Comparison of ENCODE assay signal across 15 cellular contexts in genomic region chrX:46683023-46683422, GRCh38.
DNase-seq lines count a peak whose midpoint lies in the region; ATAC-seq, FAIRE-seq and TF ChIP-seq lines count a peak whose summit lies in the region.
"Had no signal": no experiment of that assay in that cellular context is flagged by ENCODE, and none has a peak within 500 bp of the region (broad histone marks: within the 10 kb centered on the region; RNA-seq: fewer than 3 reads in every experiment).

No MANE protein-coding gene starts in this region.

- H2AFZ ChIP-seq in HepG2 (ENCODE audit: low read length), result no peak overlapping the region

- POLR2A ChIA-PET in HepG2 (lab: Yijun Ruan, JAX), result no interaction called here
- POLR2A ChIA-PET in CD8-positive, alpha-beta T cell (lab: Charles Lee), result no interaction called here

- no peaks in the 10 kb centered on the region for H3K79me2 ChIP-seq in HepG2 (ENCODE audit: insufficient read depth, low read length)

- intact Hi-C loops in HepG2 (cut with micrococcal nuclease; ENCODE audit: unreplicated experiment) (no loop called here), right lobe of liver (cut with DNase I) (no loop called here), thyroid gland (cut with DNase I) (no loop called here), transverse colon (cut with DNase I; ENCODE audit: low total_unique reads) (loop anchor here (10.0 kb wide), 1 partner anchor 342 kb away; no protein-coding TSS in a partner anchor), left cardiac atrium (cut with DNase I) (no loop called here)
- intact Hi-C loops in CD8-positive, alpha-beta T cell (cut with DNase I, micrococcal nuclease), result no loop called here

- H3K9ac ChIP-seq in HepG2 (ENCODE audit: insufficient read depth, low read depth, low read length), result no peak overlapping the region

- no peak overlapping the region for H3K27ac ChIP-seq in HepG2 (ENCODE audit: extremely low read length, insufficient read depth, low read length)
- no peak overlapping the region for H3K27ac ChIP-seq in right lobe of liver
- H3K27ac ChIP-seq in thyroid gland, result no peak overlapping the region
- no peak overlapping the region for H3K27ac ChIP-seq in transverse colon
- no peak overlapping the region for H3K27ac ChIP-seq in CD8-positive, alpha-beta T cell (ENCODE audit: low read depth, low read length)

- no peak for TF ChIP-seq POLR2A in HepG2 (IDR thresholded peaks at IDR 0.05; ENCODE audit: insufficient read depth in 1 of 2, low read depth in 2 of 2, low read length in 2 of 2)
- TF ChIP-seq POLR2A in right lobe of liver (IDR thresholded peaks at IDR 0.05), result no peak
- TF ChIP-seq POLR2A in thyroid gland (IDR thresholded peaks at IDR 0.05), result no peak
- no peak for TF ChIP-seq POLR2A in transverse colon (IDR thresholded peaks at IDR 0.05)

- CTCF ChIA-PET in HepG2 (lab: Yijun Ruan, JAX; ENCODE audit: low intra/inter-chr PET ratio, low total read pairs), result no interaction called here
- CTCF ChIA-PET in CD8-positive, alpha-beta T cell (lab: Charles Lee), result no interaction called here

- no peaks in the 10 kb centered on the region for H3K4me1 ChIP-seq in HepG2 (ENCODE audit: insufficient read depth, low read length)
- H3K4me1 ChIP-seq in right lobe of liver, result no peaks in the 10 kb centered on the region
- no peaks in the 10 kb centered on the region for H3K4me1 ChIP-seq in thyroid gland
- H3K4me1 ChIP-seq in transverse colon, result no peaks in the 10 kb centered on the region
- H3K4me1 ChIP-seq in CD8-positive, alpha-beta T cell (ENCODE audit: insufficient read depth, low read length), result no peaks in the 10 kb centered on the region

- H3K4me2 ChIP-seq in HepG2 (ENCODE audit: low read depth, low read length), result no peak overlapping the region

- H3K36me3 Mint-ChIP-seq in CD8-positive, alpha-beta T cell, result no peaks in the 10 kb centered on the region

- in situ Hi-C loops in HepG2 (cut with HindIII; ENCODE audit: extremely low pct_ligation_motif_present, low pct_unique_long_range_greater_than_20kb) (no loop called here), transverse colon (cut with MboI; ENCODE audit: low pct_ligation_motif_present in 1 of 4, low pct_unique_long_range_greater_than_20kb in 1 of 4, low sequenced_read_pairs in 3 of 4) (no loop called here)

- TF ChIP-seq RAD21 in HepG2 (CRISPR knock-in tag; IDR thresholded peaks at IDR 0.05), result no peak

- H3K4me1 Mint-ChIP-seq in CD8-positive, alpha-beta T cell (ENCODE audit: low read depth), result peaks cover 2% of the 10 kb centered on the region

- H3K27me3 ChIP-seq in HepG2 (ENCODE audit: control insufficient read depth in 1 of 2, insufficient read depth in 2 of 2, low read length in 2 of 2) (no peaks in the 10 kb centered on the region), right lobe of liver (no peaks in the 10 kb centered on the region), thyroid gland (no peaks in the 10 kb centered on the region), transverse colon (no peaks in the 10 kb centered on the region)
- H3K27me3 ChIP-seq in CD8-positive, alpha-beta T cell (ENCODE audit: insufficient read depth, low read length), result no peaks in the 10 kb centered on the region

- TF ChIP-seq EP300 in HepG2 (IDR thresholded peaks at IDR 0.05; ENCODE audit: low read depth in 2 of 2, low read length in 2 of 2), result no peak
- TF ChIP-seq EP300 in HepG2 (CRISPR knock-in tag; IDR thresholded peaks at IDR 0.05; ENCODE audit: borderline replicate concordance), result no peak
- TF ChIP-seq EP300 in transverse colon (IDR thresholded peaks at IDR 0.05; ENCODE audit: low read depth), result no peak

- no TSS peak for BruUV-seq in HepG2 (replicated peaks; lab: Mats Ljungman, UMichigan)

- H3K27me3 Mint-ChIP-seq in CD8-positive, alpha-beta T cell (ENCODE audit: low read depth), result no peaks in the 10 kb centered on the region
- H3K27me3 Mint-ChIP-seq: activated naive CD4-positive, alpha-beta T cell treated with anti-CD3 and anti-CD28 coated beads, Interleukin-2, amount 50 U/mL, for 24 hours had no signal

- no peaks in the 10 kb centered on the region for H3K9me3 ChIP-seq in HepG2 (ENCODE audit: low read length)
- H3K9me3 ChIP-seq in right lobe of liver, result no peaks in the 10 kb centered on the region
- H3K9me3 ChIP-seq in thyroid gland, result no peaks in the 10 kb centered on the region
- H3K9me3 ChIP-seq in transverse colon, result no peaks in the 10 kb centered on the region
- H3K9me3 ChIP-seq in CD8-positive, alpha-beta T cell (ENCODE audit: low read length), result no peaks in the 10 kb centered on the region

- no peak for FAIRE-seq in HepG2 (lab: Jason Lieb, UNC)
- FAIRE-seq: endothelial cell of umbilical vein had no signal

- WGBS in HepG2 (ENCODE audit: low lambda C conversion rate), result 20% methylated on average over 1 of the region's 1 CpG
- 40% methylated on average over 1 of the region's 1 CpG for WGBS in right lobe of liver (ENCODE audit: insufficient coverage, low coverage, low lambda C conversion rate, missing lambda C conversion rate)
- WGBS in thyroid gland, 2 donors, result no CpG with 5 or more reads among the region's 1 CpG
- WGBS in transverse colon (ENCODE audit: low coverage in 1 of 2), 2 donors, result 44% methylated on average over 1 of the region's 1 CpG; no CpG with 5 or more reads in 1 of the 2 donors

- H3K4me3 Mint-ChIP-seq in CD8-positive, alpha-beta T cell, result no peak overlapping the region
- H3K4me3 Mint-ChIP-seq: activated naive CD4-positive, alpha-beta T cell treated with anti-CD3 and anti-CD28 coated beads, Interleukin-2, amount 50 U/mL, for 24 hours had no signal

- H3K36me3 ChIP-seq in HepG2 (replicated peaks in 1 of 2; ENCODE audit: control insufficient read depth in 1 of 2, insufficient read depth in 2 of 2, low read length in 2 of 2), result no peaks in the 10 kb centered on the region
- H3K36me3 ChIP-seq in right lobe of liver, result no peaks in the 10 kb centered on the region
- H3K36me3 ChIP-seq in thyroid gland, result no peaks in the 10 kb centered on the region
- H3K36me3 ChIP-seq in transverse colon, result no peaks in the 10 kb centered on the region
- no peaks in the 10 kb centered on the region for H3K36me3 ChIP-seq in CD8-positive, alpha-beta T cell (ENCODE audit: insufficient read depth, low read length)

- H3K27ac Mint-ChIP-seq in CD8-positive, alpha-beta T cell, result no peak overlapping the region
- H3K27ac Mint-ChIP-seq: activated naive CD4-positive, alpha-beta T cell treated with anti-CD3 and anti-CD28 coated beads, Interleukin-2, amount 50 U/mL, for 24 hours had no signal

- ATAC-seq in HepG2, result peak; percentile 57
- ATAC-seq in right lobe of liver, result no peak
- no peak for ATAC-seq in left cardiac atrium
- no peak for ATAC-seq in CD8-positive, alpha-beta T cell
- ATAC-seq: left lobe of liver had no signal

- DNase-seq in HepG2 (ENCODE audit: low spot score) (peak; percentile 0), right lobe of liver (no peak), NAMALWA (ENCODE audit: low spot score) (peak; percentile 16), dermis blood vessel endothelial cell (peak; percentile 24), thyroid gland (peak; percentile 12 to 37), transverse colon (no peak), left cardiac atrium (no peak)
- DNase-seq in CD8-positive, alpha-beta T cell, result no peak
- DNase-seq: activated CD8-positive, alpha-beta memory T cell treated with anti-CD3 and anti-CD28 coated beads, Interleukin-2, amount 50 U/mL, for 4 hours; NCI-H226; posterior cingulate gyrus; substantia nigra had no signal

- H3K9me3 Mint-ChIP-seq in CD8-positive, alpha-beta T cell, result no peaks in the 10 kb centered on the region
- H3K9me3 Mint-ChIP-seq: activated naive CD4-positive, alpha-beta T cell treated with anti-CD3 and anti-CD28 coated beads, Interleukin-2, amount 50 U/mL, for 24 hours had no signal

- H3K4me3 ChIP-seq in HepG2 (replicated peaks in 1 of 3; ENCODE audit: insufficient read depth in 1 of 3, low read depth in 2 of 3, low read length in 3 of 3) (no peak overlapping the region), right lobe of liver (no peak overlapping the region), thyroid gland (replicated peaks in 1 of 3) (no peak overlapping the region), transverse colon (no peak overlapping the region)
- H3K4me3 ChIP-seq in CD8-positive, alpha-beta T cell (ENCODE audit: low read depth, low read length), result no peak overlapping the region

- TF ChIP-seq CTCF in HepG2 (CRISPR knock-in tag; IDR thresholded peaks at IDR 0.05) (no peak), right lobe of liver (IDR thresholded peaks at IDR 0.05) (no peak), thyroid gland (IDR thresholded peaks at IDR 0.05) (no peak), transverse colon (IDR thresholded peaks at IDR 0.05) (no peak)
- no peak for TF ChIP-seq CTCF in CD8-positive, alpha-beta T cell (IDR thresholded peaks at IDR 0.05)

- H4K20me1 ChIP-seq in HepG2 (ENCODE audit: insufficient read depth, low read length), result no peaks in the 10 kb centered on the region; the same call in 1 of the 2 replicates

TF ChIP-seq in HepG2, 621 proteins besides CTCF, POLR2A, EP300 and RAD21 (continues in another document):
- TF ChIP-seq ARNTL (CRISPR knock-in tag; IDR thresholded peaks at IDR 0.05) (no peak), FOXP4 (CRISPR knock-in tag; IDR thresholded peaks at IDR 0.05) (no peak), TFE3 (CRISPR knock-in tag; IDR thresholded peaks at IDR 0.05) (no peak), PHF8 (CRISPR knock-in tag; IDR thresholded peaks at IDR 0.05) (no peak)

Comparison
In these comparisons a context has a peak if more than half of its experiments do, and no peak if none do; other contexts are left out.
1. DNase-seq: peak in HepG2 (single experiment), NAMALWA (single experiment), dermis blood vessel endothelial cell (single experiment) and thyroid gland (2 of 2); none in right lobe of liver (0 of 3), transverse colon (single experiment), left cardiac atrium (single experiment) and CD8-positive, alpha-beta T cell (0 of 7).